ENCODE assay signal across 28 cellular contexts in genomic region chr1:36673207-36673606, GRCh38.
DNase-seq lines count a peak whose midpoint lies in the region; ATAC-seq and TF ChIP-seq lines count a peak whose summit lies in the region.
"Had no signal": no experiment of that assay in that cellular context is flagged by ENCODE, and none has a peak within 500 bp of the region (broad histone marks: within the 10 kb centered on the region; RNA-seq: fewer than 3 reads in every experiment).

No MANE protein-coding gene starts in this region.

- H3K4me1 ChIP-seq in endodermal cell (ENCODE audit: control insufficient read depth, insufficient read depth, low read length) (peaks cover 13% of the 10 kb centered on the region), esophagus muscularis mucosa (no peaks in the 10 kb centered on the region), foreskin keratinocyte (no peaks in the 10 kb centered on the region)
- H3K4me1 ChIP-seq: adrenal gland, Caco-2, right atrium auricular region, spleen had no signal

- no peak for TF ChIP-seq POLR2A in esophagus muscularis mucosa (IDR thresholded peaks at IDR 0.05; ENCODE audit: low read depth)

- TF ChIP-seq CTCF in endodermal cell (conservative IDR thresholded peaks at IDR 0.05) (no peak), esophagus muscularis mucosa (IDR thresholded peaks at IDR 0.05) (no peak), GM20000 (IDR thresholded peaks at IDR 0.05; ENCODE audit: extremely low read depth, missing control alignments) (no peak), foreskin keratinocyte (conservative IDR thresholded peaks at IDR 0.05) (no peak)

- peaks cover 43% of the 10 kb centered on the region for H3K27me3 Mint-ChIP-seq in endodermal cell (ENCODE audit: insufficient read depth)

- H3K9me3 ChIP-seq in endodermal cell (ENCODE audit: control insufficient read depth, low read length) (no peaks in the 10 kb centered on the region), esophagus muscularis mucosa (peaks cover 0 to 7% (median 0%) of the 10 kb centered on the region in 4 donors)
- H3K9me3 ChIP-seq: adrenal gland, Caco-2, ovary, spleen had no signal

- DNase-seq in NCI-H748 (lab: John Stamatoyannopoulos, UW; ENCODE audit: unreplicated experiment) (peak; percentile 32), NCI-H748 treated with DMSO at 0.1 percent for 48 hours (lab: John Stamatoyannopoulos, UW) (no peak), NCI-H524 (lab: John Stamatoyannopoulos, UW) (peak; percentile 89 to 97), endodermal cell (peak; percentile 55), esophagus muscularis mucosa (ENCODE audit: extremely low spot score) (no peak), GM20000 (ENCODE audit: low spot score) (no peak), foreskin keratinocyte (no peak), COLO829 (ENCODE audit: low spot score) (no peak)
- DNase-seq: activated CD4-positive, alpha-beta T cell treated with anti-CD3 and anti-CD28 coated beads for 48 hours; activated naive CD4-positive, alpha-beta T cell treated with Interleukin-2 at 50 U/mL for 16 hours; activated T-cell treated with anti-CD3 and anti-CD28 coated beads, Interleukin-2, amount 50 U/mL, for 48 hours; adrenal gland; Caco-2; effector CD8-positive, alpha-beta T cell; erythroblast; foreskin fibroblast; left ventricle myocardium superior; naive thymus-derived CD8-positive, alpha-beta T cell; NCI-H1436 treated with DMSO at 0.1 percent for 48 hours; NCI-H446 treated with DMSO at 0.1 percent for 48 hours; ovary; spleen; stimulated activated CD4-positive, alpha-beta T cell treated with anti-CD3 and anti-CD28 coated beads, Interleukin-2, amount 100 ng/mL, for 48 hours had no signal

- peaks cover 3% of the 10 kb centered on the region for H3K4me1 Mint-ChIP-seq in endodermal cell
- H3K4me1 Mint-ChIP-seq: mesothelial cell of epicardium; naive thymus-derived CD8-positive, alpha-beta T cell; stimulated activated memory B cell treated with anti-CD40 and anti-IgM and Interleukin-4, amounts not matched to agents 10 μg/mL and 1 μg/mL and 100 μg/mL, for 72 hours had no signal

- no peak overlapping the region for H3K27ac Mint-ChIP-seq in endodermal cell
- H3K27ac Mint-ChIP-seq: brain; mesothelial cell of epicardium; naive thymus-derived CD8-positive, alpha-beta T cell; stimulated activated memory B cell treated with anti-CD40 and anti-IgM and Interleukin-4, amounts not matched to agents 10 μg/mL and 1 μg/mL and 100 μg/mL, for 72 hours had no signal

- peak overlapping the region; percentile 11 for H3K4me3 ChIP-seq in endodermal cell (ENCODE audit: low read length)
- H3K4me3 ChIP-seq in esophagus muscularis mucosa: no peak overlapping the region
- H3K4me3 ChIP-seq: adrenal gland, ovary, right atrium auricular region, spleen had no signal

- WGBS in endodermal cell (ENCODE audit: insufficient coverage in 1 of 2, insufficient read length in 1 of 2), 2 experiments: 31 to 40% methylated on average over 4 to 6 of the region's 6 CpGs
- 44% methylated on average over 6 of the region's 6 CpGs for WGBS in esophagus muscularis mucosa

- no peak for TF ChIP-seq EP300 in esophagus muscularis mucosa (IDR thresholded peaks at IDR 0.05)

- H3K36me3 ChIP-seq in endodermal cell (ENCODE audit: control insufficient read depth, insufficient read depth, low read length): no peaks in the 10 kb centered on the region
- H3K36me3 ChIP-seq in esophagus muscularis mucosa: no peaks in the 10 kb centered on the region
- H3K36me3 ChIP-seq: adrenal gland, ovary, right atrium auricular region, spleen had no signal

- no peaks in the 10 kb centered on the region for H3K36me3 Mint-ChIP-seq in endodermal cell (ENCODE audit: low read depth)
- H3K36me3 Mint-ChIP-seq: brain; mesothelial cell of epicardium; naive thymus-derived CD8-positive, alpha-beta T cell; stimulated activated memory B cell treated with anti-CD40 and anti-IgM and Interleukin-4, amounts not matched to agents 10 μg/mL and 1 μg/mL and 100 μg/mL, for 72 hours had no signal

- no peak for ATAC-seq in foreskin keratinocyte
- ATAC-seq: left ventricle myocardium superior; naive thymus-derived CD8-positive, alpha-beta T cell; stimulated activated memory B cell treated with anti-CD40 and anti-IgM and Interleukin-4, amounts not matched to agents 10 μg/mL and 1 μg/mL and 100 μg/mL, for 72 hours had no signal

- no peak overlapping the region for H3K9ac ChIP-seq in endodermal cell (ENCODE audit: extremely low read depth, low read length, poor library complexity, severe bottlenecking)

- no peak overlapping the region for H3K27ac ChIP-seq in endodermal cell (ENCODE audit: low read depth, low read length)
- no peak overlapping the region for H3K27ac ChIP-seq in esophagus muscularis mucosa (replicated peaks in 1 of 4)
- H3K27ac ChIP-seq in foreskin keratinocyte: no peak overlapping the region
- H3K27ac ChIP-seq: adrenal gland, ovary, right atrium auricular region, RWPE1, spleen had no signal

- intact Hi-C loops in esophagus muscularis mucosa (cut with DNase I): no loop called here

- H3K4me3 Mint-ChIP-seq in endodermal cell: no peak overlapping the region
- H3K4me3 Mint-ChIP-seq: brain; mesothelial cell of epicardium; naive thymus-derived CD8-positive, alpha-beta T cell; stimulated activated memory B cell treated with anti-CD40 and anti-IgM and Interleukin-4, amounts not matched to agents 10 μg/mL and 1 μg/mL and 100 μg/mL, for 72 hours had no signal

- no peaks in the 10 kb centered on the region for H3K9me3 Mint-ChIP-seq in endodermal cell
- H3K9me3 Mint-ChIP-seq: naive thymus-derived CD8-positive, alpha-beta T cell; stimulated activated memory B cell treated with anti-CD40 and anti-IgM and Interleukin-4, amounts not matched to agents 10 μg/mL and 1 μg/mL and 100 μg/mL, for 72 hours had no signal

- H3K27me3 ChIP-seq in endodermal cell (ENCODE audit: control insufficient read depth, insufficient read depth, low read length, poor library complexity, severe bottlenecking): peaks cover 75% of the 10 kb centered on the region
- peaks cover 0 to 71% (median 0%) of the 10 kb centered on the region in 4 donors for H3K27me3 ChIP-seq in esophagus muscularis mucosa
- no peaks in the 10 kb centered on the region for H3K27me3 ChIP-seq in foreskin keratinocyte
- H3K27me3 ChIP-seq: ovary, right atrium auricular region had no signal

Comparison
In these comparisons a context has a peak if more than half of its experiments do, and no peak if none do; other contexts are left out.
1. DNase-seq: peak in NCI-H748 (single experiment), NCI-H524 (2 of 2) and endodermal cell (single experiment); none in NCI-H748 treated with DMSO at 0.1 percent for 48 hours (single experiment), esophagus muscularis mucosa (single experiment), GM20000 (single experiment), foreskin keratinocyte (0 of 2) and COLO829 (single experiment).